Comparison of ENCODE assay signal across 7 cellular contexts in genomic region chr1:120140671-120141070, GRCh38. TPM values are rescaled to one million over a fixed set of nuclear protein-coding genes. Genes with fewer than 3 reads are reported as not detected.
DNase-seq lines count a peak whose midpoint lies in the region; ATAC-seq and TF ChIP-seq lines count a peak whose summit lies in the region.
"Not testable (repeated sequence)": the region's sequence is repeated elsewhere in the genome, so short reads cannot be mapped to it uniquely, and the experiment has no call there.

No MANE protein-coding gene starts in this region.

- H3K36me3 Mint-ChIP-seq in activated CD4-positive, alpha-beta T cell treated with anti-CD3 and anti-CD28 coated beads for 36 hours (ENCODE audit: low read depth); activated T-helper 17 cell treated with anti-CD3 and anti-CD28 coated beads, Interleukin-2, amount 50 U/mL, for 72 hours (ENCODE audit: low read depth): not testable (repeated sequence)

- H3K27me3 ChIP-seq in foreskin keratinocyte; skeletal muscle satellite cell (ENCODE audit: control insufficient read depth, insufficient read depth, low read length): not testable (repeated sequence)

- ATAC-seq in activated CD4-positive, alpha-beta T cell treated with anti-CD3 and anti-CD28 coated beads for 36 hours, result peak; percentile 45
- ATAC-seq in activated T-helper 17 cell treated with anti-CD3 and anti-CD28 coated beads, Interleukin-2, amount 50 U/mL, for 72 hours (replicated peaks), result peak; percentile 48
- peak; percentile 81 for ATAC-seq in foreskin keratinocyte
- peak; percentile 43 for ATAC-seq in stimulated activated naive CD8-positive, alpha-beta T cell treated with anti-CD3 and anti-CD28 coated beads, Interleukin-15, amount 100 ng/mL, for 72 hours

- not testable (repeated sequence) for H3K9me3 Mint-ChIP-seq in activated CD4-positive, alpha-beta T cell treated with anti-CD3 and anti-CD28 coated beads for 36 hours (ENCODE audit: low read depth); activated T-helper 17 cell treated with anti-CD3 and anti-CD28 coated beads, Interleukin-2, amount 50 U/mL, for 72 hours; stimulated activated naive CD8-positive, alpha-beta T cell treated with anti-CD3 and anti-CD28 coated beads, Interleukin-15, amount 100 ng/mL, for 72 hours

- H3K27ac Mint-ChIP-seq in activated CD4-positive, alpha-beta T cell treated with anti-CD3 and anti-CD28 coated beads for 36 hours; activated T-helper 17 cell treated with anti-CD3 and anti-CD28 coated beads, Interleukin-2, amount 50 U/mL, for 72 hours; stimulated activated naive CD8-positive, alpha-beta T cell treated with anti-CD3 and anti-CD28 coated beads, Interleukin-15, amount 100 ng/mL, for 72 hours: not testable (repeated sequence)

- H3K27ac ChIP-seq in foreskin keratinocyte, result not testable (repeated sequence)

- not testable (repeated sequence) for H3K36me3 ChIP-seq in skeletal muscle satellite cell (ENCODE audit: insufficient read depth, low read length)

- not testable (repeated sequence) for H3K9ac ChIP-seq in skeletal muscle satellite cell (ENCODE audit: low read depth, low read length)

- peak; percentile 31 for DNase-seq in EH (ENCODE audit: low read depth)
- peak; percentile 13 for DNase-seq in LHCN-M2 (ENCODE audit: low read depth)
- DNase-seq in activated CD4-positive, alpha-beta T cell treated with anti-CD3 and anti-CD28 coated beads for 36 hours; foreskin keratinocyte; stimulated activated naive CD8-positive, alpha-beta T cell treated with anti-CD3 and anti-CD28 coated beads, Interleukin-15, amount 100 ng/mL, for 72 hours: not testable (repeated sequence)

- H3K4me2 ChIP-seq in skeletal muscle satellite cell (ENCODE audit: low read length), result peak overlapping the region; percentile 41

- not testable (repeated sequence) for H3K9me3 ChIP-seq in skeletal muscle satellite cell (replicated peaks; ENCODE audit: low read length)

- H3K4me1 Mint-ChIP-seq in activated CD4-positive, alpha-beta T cell treated with anti-CD3 and anti-CD28 coated beads for 36 hours, result peaks cover 19% of the 10 kb centered on the region
- H3K4me1 Mint-ChIP-seq in activated T-helper 17 cell treated with anti-CD3 and anti-CD28 coated beads, Interleukin-2, amount 50 U/mL, for 72 hours, result peaks cover 14% of the 10 kb centered on the region
- peaks cover 26% of the 10 kb centered on the region for H3K4me1 Mint-ChIP-seq in stimulated activated naive CD8-positive, alpha-beta T cell treated with anti-CD3 and anti-CD28 coated beads, Interleukin-15, amount 100 ng/mL, for 72 hours

- not testable (repeated sequence) for H3K4me3 Mint-ChIP-seq in activated CD4-positive, alpha-beta T cell treated with anti-CD3 and anti-CD28 coated beads for 36 hours; activated T-helper 17 cell treated with anti-CD3 and anti-CD28 coated beads, Interleukin-2, amount 50 U/mL, for 72 hours; stimulated activated naive CD8-positive, alpha-beta T cell treated with anti-CD3 and anti-CD28 coated beads, Interleukin-15, amount 100 ng/mL, for 72 hours

- intact Hi-C loops in activated CD4-positive, alpha-beta T cell treated with anti-CD3 and anti-CD28 coated beads for 36 hours (cut with DNase I, micrococcal nuclease), result loop anchor here (5.0 kb wide), 2 partner anchors 193 to 268 kb away; no protein-coding TSS in a partner anchor

- POLR2A ChIA-PET in activated CD4-positive, alpha-beta T cell treated with anti-CD3 and anti-CD28 coated beads for 36 hours (lab: Charles Lee), result not testable (repeated sequence)

- CTCF ChIA-PET in activated CD4-positive, alpha-beta T cell treated with anti-CD3 and anti-CD28 coated beads for 36 hours (lab: Charles Lee), result not testable (repeated sequence)

- not testable (repeated sequence) for TF ChIP-seq CTCF in foreskin keratinocyte (conservative IDR thresholded peaks at IDR 0.05)

- not testable (repeated sequence) for H3K4me3 ChIP-seq in skeletal muscle satellite cell (ENCODE audit: low read length)

- H3K4me1 ChIP-seq in foreskin keratinocyte, result not testable (repeated sequence)
- H3K4me1 ChIP-seq in skeletal muscle satellite cell (ENCODE audit: control insufficient read depth, insufficient read depth, low read length), result peaks cover 32% of the 10 kb centered on the region

- H3K27me3 Mint-ChIP-seq in activated CD4-positive, alpha-beta T cell treated with anti-CD3 and anti-CD28 coated beads for 36 hours; activated T-helper 17 cell treated with anti-CD3 and anti-CD28 coated beads, Interleukin-2, amount 50 U/mL, for 72 hours; stimulated activated naive CD8-positive, alpha-beta T cell treated with anti-CD3 and anti-CD28 coated beads, Interleukin-15, amount 100 ng/mL, for 72 hours: not testable (repeated sequence)

RNA-seq across cellular contexts. Expression of gene SEC22B, which starts 35.6 kb away (rescaled TPM):
- total RNA-seq in LHCN-M2 (2014; rRNA removed) (44.6 and 45.5 TPM in 2 replicates), foreskin keratinocyte (16.4 and 17.8 TPM in 2 replicates)
- 32.4 TPM for polyA plus RNA-seq in LHCN-M2 (2012)
- total RNA-seq in activated CD4-positive, alpha-beta T cell treated with anti-CD3 and anti-CD28 coated beads for 36 hours, result 10 to 100 TPM; 19.7 to 20.4 TPM
- 10 to 100 TPM; 23.3 to 23.7 TPM for total RNA-seq in activated T-helper 17 cell treated with anti-CD3 and anti-CD28 coated beads, Interleukin-2, amount 50 U/mL, for 72 hours
- 10.3 TPM in 2 replicates for polyA plus RNA-seq in foreskin keratinocyte
- 66.6 and 79.3 TPM in 2 replicates for total RNA-seq in skeletal muscle satellite cell (2012; rRNA removed)
